ENCODE assay signal across 6 cellular contexts in genomic region chr9:96844040-96844439, GRCh38.
"Had no signal": no experiment of that assay in that cellular context is flagged by ENCODE, and none has a peak within 500 bp of the region (broad histone marks: within the 10 kb centered on the region; RNA-seq: fewer than 3 reads in every experiment).

No MANE protein-coding gene starts in this region.

- H3K4me3 Mint-ChIP-seq: GM23338, H9 had no signal

- H2AFZ ChIP-seq: GM23338 had no signal

- H3K4me2 ChIP-seq: GM23338 had no signal

- DNase-seq: H9, HCEC 1CT, IMR-90 had no signal

- H3K4me3 ChIP-seq: GM23338 had no signal

- H3K27ac Mint-ChIP-seq: GM23338, H9 had no signal

- H3K4me1 Mint-ChIP-seq: GM23338 had no signal

- FAIRE-seq: H1, HTR-8/SVneo had no signal
